Comparison of ENCODE assay signal across 17 cellular contexts in the genomic region with DNA sequence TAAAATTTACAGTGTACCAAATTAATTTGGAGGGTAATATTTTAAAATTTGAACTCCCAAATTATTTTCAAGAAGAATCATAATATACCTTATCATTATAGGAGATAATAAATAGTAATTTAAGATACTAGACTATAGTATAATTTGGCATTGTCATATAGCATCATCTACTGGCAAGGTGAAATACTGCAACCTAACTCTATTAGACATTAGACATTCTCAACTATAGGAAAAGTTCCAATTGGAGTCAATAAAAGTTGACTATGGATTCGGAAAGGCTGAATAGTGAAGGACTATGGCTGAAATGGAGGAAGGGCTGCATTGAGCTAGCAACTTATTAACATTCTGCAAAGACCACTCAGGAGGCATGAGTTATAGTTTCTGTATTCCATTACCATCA.
DNase-seq lines count a peak whose midpoint lies in the region; ATAC-seq and TF ChIP-seq lines count a peak whose summit lies in the region.
"Had no signal": no experiment of that assay in that cellular context is flagged by ENCODE, and none has a peak within 500 bp of the region (broad histone marks: within the 10 kb centered on the region; RNA-seq: fewer than 3 reads in every experiment).

No MANE protein-coding gene starts in this region.

- H3K79me2 ChIP-seq in OCI-LY3 (ENCODE audit: low read length) = no peaks in the 10 kb centered on the region

- no peaks in the 10 kb centered on the region for H3K4me1 ChIP-seq in OCI-LY3 (ENCODE audit: low read length)
- no peaks in the 10 kb centered on the region for H3K4me1 ChIP-seq in thoracic aorta (ENCODE audit: control insufficient read depth in 1 of 2, low read depth in 2 of 2)
- H3K4me1 ChIP-seq: ascending aorta had no signal

- H3K9me3 ChIP-seq in OCI-LY3 (ENCODE audit: insufficient read depth, low read length) (no peaks in the 10 kb centered on the region), thoracic aorta (no peaks in the 10 kb centered on the region)
- H3K9me3 ChIP-seq: ascending aorta, neutrophil had no signal

- H2AFZ ChIP-seq in OCI-LY3 (ENCODE audit: low read depth, low read length) = no peak overlapping the region

- H3K27ac ChIP-seq in OCI-LY3 (ENCODE audit: low read length) (no peak overlapping the region), thoracic aorta (no peak overlapping the region)
- H3K27ac ChIP-seq: ascending aorta, neutrophil had no signal

- H3K4me3 ChIP-seq in OCI-LY3 (ENCODE audit: low read length) = no peak overlapping the region
- no peak overlapping the region for H3K4me3 ChIP-seq in choroid plexus epithelial cell (ENCODE audit: low read depth, low read length)
- H3K4me3 ChIP-seq in thoracic aorta = no peak overlapping the region
- H3K4me3 ChIP-seq: ascending aorta, lung had no signal

- ATAC-seq in thoracic aorta (ENCODE audit: insufficient number of reproducible peaks, low FRiP score, low read depth) = no peak
- ATAC-seq: effector memory CD8-positive, alpha-beta T cell had no signal

- no peak overlapping the region for H3K9ac ChIP-seq in OCI-LY3 (ENCODE audit: low read length)

- H3K4me2 ChIP-seq in OCI-LY3 (ENCODE audit: low read length) = no peak overlapping the region

- TF ChIP-seq CTCF in OCI-LY3 (IDR thresholded peaks at IDR 0.05; ENCODE audit: low read depth, low read length) = peak; percentile 54
- TF ChIP-seq CTCF in choroid plexus epithelial cell (conservative IDR thresholded peaks at IDR 0.05; ENCODE audit: low read depth, low read length) = peak; percentile 67
- peak; percentile 17 for TF ChIP-seq CTCF in thoracic aorta (IDR thresholded peaks at IDR 0.05)

- DNase-seq in DMS53 (lab: John Stamatoyannopoulos, UW) (peak; percentile 31), DMS53 treated with DMSO at 0.1 percent for 48 hours (lab: John Stamatoyannopoulos, UW; ENCODE audit: unreplicated experiment) (no peak), choroid plexus epithelial cell (ENCODE audit: low read depth) (peak; percentile 23), thoracic aorta (ENCODE audit: low spot score) (no peak), NCI-H748 (lab: John Stamatoyannopoulos, UW; ENCODE audit: unreplicated experiment) (no peak), NCI-H2171 (lab: John Stamatoyannopoulos, UW) (no peak), T1000 (lab: John Stamatoyannopoulos, UW) (no peak)
- DNase-seq: activated T-cell treated with anti-CD3 and anti-CD28 coated beads, Interleukin-2, amount 50 U/mL, for 24 hours; effector memory CD8-positive, alpha-beta T cell; NCI-H1417 treated with DMSO at 0.1 percent for 48 hours; NCI-H510A treated with DMSO at 0.1 percent for 48 hours; SHP77 treated with DMSO at 0.1 percent for 48 hours; trophoblast cell had no signal

- H4K20me1 ChIP-seq in OCI-LY3 (ENCODE audit: insufficient read depth, low read length) = no peaks in the 10 kb centered on the region

- H3K36me3 ChIP-seq in OCI-LY3 (replicated peaks; ENCODE audit: low read depth, low read length) = no peaks in the 10 kb centered on the region
- H3K36me3 ChIP-seq in thoracic aorta = peaks cover 6% of the 10 kb centered on the region

- H3K27me3 ChIP-seq in OCI-LY3 (ENCODE audit: low read depth, low read length) = no peaks in the 10 kb centered on the region
- no peaks in the 10 kb centered on the region for H3K27me3 ChIP-seq in thoracic aorta (replicated peaks; ENCODE audit: insufficient read depth)
- H3K27me3 ChIP-seq: ascending aorta, neutrophil had no signal

Comparison
In these comparisons a context has a peak if more than half of its experiments do, and no peak if none do; other contexts are left out.
1. DNase-seq: peak in DMS53 (single experiment) and choroid plexus epithelial cell (single experiment); none in DMS53 treated with DMSO at 0.1 percent for 48 hours (single experiment), thoracic aorta (single experiment), NCI-H748 (single experiment), NCI-H2171 (single experiment) and T1000 (single experiment).
2. CTCF ChIP-seq: peak in every context shown above with its lines; median percentile 67 in choroid plexus epithelial cell; 54 in OCI-LY3; 17 in thoracic aorta.